In the genomic region with DNA sequence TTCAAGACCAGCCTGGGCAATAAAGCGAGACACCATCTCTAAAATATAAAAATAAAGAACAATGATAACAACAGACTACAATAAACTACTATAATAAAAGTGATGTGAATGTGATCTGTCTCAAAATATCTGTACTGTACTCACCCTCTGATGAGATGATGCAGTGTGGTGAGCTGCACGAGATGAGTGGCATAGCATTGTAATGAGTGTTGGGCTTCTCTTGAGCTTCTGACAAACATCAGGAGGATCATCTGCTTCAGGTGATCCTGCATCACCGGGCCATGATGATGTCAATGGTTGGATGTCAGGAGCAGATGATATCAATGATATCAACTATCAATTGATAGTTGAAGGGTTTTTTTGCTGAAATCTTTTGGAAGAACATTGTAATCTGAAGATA, we compare ENCODE assay signal across 1 cellular context.
TF ChIP-seq lines count a peak whose summit lies in the region.

No MANE protein-coding gene starts in this region.

TF ChIP-seq in IMR-90, 13 proteins besides CTCF, POLR2A, EP300 and RAD21:
- no peak for TF ChIP-seq BHLHE40 (IDR thresholded peaks at IDR 0.05; ENCODE audit: low read depth, low read length)
- no peak for TF ChIP-seq MXI1 (IDR thresholded peaks at IDR 0.05; ENCODE audit: borderline replicate concordance, low read depth, low read length)
- no peak for TF ChIP-seq NFE2L2 (IDR thresholded peaks at IDR 0.05; ENCODE audit: low read depth, low read length)
- no peak for TF ChIP-seq CHD1 (IDR thresholded peaks at IDR 0.05; ENCODE audit: low read depth, low read length)
- no peak for TF ChIP-seq RCOR1 (IDR thresholded peaks at IDR 0.05; ENCODE audit: insufficient replicate concordance, low read length)
- TF ChIP-seq FOS (IDR thresholded peaks at IDR 0.05; ENCODE audit: low read depth, low read length): no peak
- TF ChIP-seq SMC3 (IDR thresholded peaks at IDR 0.05; ENCODE audit: low read depth, low read length): no peak
- TF ChIP-seq RFX5 (IDR thresholded peaks at IDR 0.05; ENCODE audit: low read depth, low read length): no peak
- no peak for TF ChIP-seq MAZ (IDR thresholded peaks at IDR 0.05; ENCODE audit: borderline replicate concordance, low read depth, low read length)
- TF ChIP-seq CEBPB (IDR thresholded peaks at IDR 0.05; ENCODE audit: low read depth, low read length): no peak
- TF ChIP-seq USF2 (IDR thresholded peaks at IDR 0.05; ENCODE audit: low read depth, low read length): no peak
- TF ChIP-seq MAFK (IDR thresholded peaks at IDR 0.05; ENCODE audit: low read depth, low read length): no peak
- TF ChIP-seq, protein P1, sequence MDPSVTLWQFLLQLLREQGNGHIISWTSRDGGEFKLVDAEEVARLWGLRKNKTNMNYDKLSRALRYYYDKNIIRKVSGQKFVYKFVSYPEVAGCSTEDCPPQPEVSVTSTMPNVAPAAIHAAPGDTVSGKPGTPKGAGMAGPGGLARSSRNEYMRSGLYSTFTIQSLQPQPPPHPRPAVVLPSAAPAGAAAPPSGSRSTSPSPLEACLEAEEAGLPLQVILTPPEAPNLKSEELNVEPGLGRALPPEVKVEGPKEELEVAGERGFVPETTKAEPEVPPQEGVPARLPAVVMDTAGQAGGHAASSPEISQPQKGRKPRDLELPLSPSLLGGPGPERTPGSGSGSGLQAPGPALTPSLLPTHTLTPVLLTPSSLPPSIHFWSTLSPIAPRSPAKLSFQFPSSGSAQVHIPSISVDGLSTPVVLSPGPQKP (IDR thresholded peaks at IDR 0.05; ENCODE audit: borderline replicate concordance, low read depth, low read length): no peak
